ENCODE assay signal across 11 cellular contexts in the genomic region with DNA sequence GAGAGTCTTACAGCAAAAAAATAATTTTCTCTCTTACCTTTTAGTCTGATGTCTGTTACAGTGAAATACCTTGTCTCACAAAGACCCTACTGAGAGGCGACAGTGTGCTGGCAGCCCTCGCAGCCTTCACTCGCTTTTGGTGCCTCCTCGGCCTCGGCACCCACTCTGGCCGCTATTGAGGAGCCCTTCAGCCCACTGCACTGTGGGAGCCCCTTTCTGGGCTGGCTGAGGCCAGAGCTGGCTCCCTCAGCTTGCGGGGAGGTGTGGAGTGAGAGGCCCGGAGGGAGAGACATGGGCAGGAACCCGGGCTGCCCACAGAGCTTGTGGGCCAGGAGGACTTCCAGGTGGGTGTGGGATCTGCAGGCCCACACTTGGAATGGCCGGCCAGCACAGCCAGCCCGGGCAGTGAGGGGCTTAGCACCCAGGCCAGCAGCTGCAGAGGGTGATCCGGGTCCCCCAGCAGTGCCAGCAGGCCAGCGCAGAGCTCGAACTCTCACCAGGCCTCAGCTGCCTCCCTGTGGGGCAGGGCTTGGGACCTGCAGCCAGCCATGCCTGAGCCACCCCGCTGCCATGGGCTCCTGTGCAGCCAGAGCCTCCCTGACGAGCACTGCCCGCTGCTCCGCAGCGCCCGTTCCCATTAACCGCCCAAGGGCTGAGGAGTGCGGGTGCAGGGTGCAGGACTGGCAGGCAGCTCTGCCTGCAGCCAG. TPM values are rescaled to one million over a fixed set of nuclear protein-coding genes. Genes with fewer than 3 reads are reported as not detected.
"Had no signal": no experiment of that assay in that cellular context is flagged by ENCODE, and none has a peak within 500 bp of the region (broad histone marks: within the 10 kb centered on the region; RNA-seq: fewer than 3 reads in every experiment).

No MANE protein-coding gene starts in this region.

- H2AFZ ChIP-seq: GM23248 had no signal

- DNase-seq: GM23248, H7, HFFc6, IMR-90, KG1 had no signal

- H3K27ac Mint-ChIP-seq: HFFc6 had no signal

- H3K36me3 ChIP-seq: HAP-1 had no signal

- ATAC-seq: HCT116, K562 had no signal

- H3K4me3 ChIP-seq: GM23248, HAP-1, K562 had no signal

- H3K4me3 Mint-ChIP-seq: HFFc6 had no signal

- H3K9ac ChIP-seq: GM23248 had no signal

- H3K4me1 ChIP-seq: HAP-1 had no signal

- H3K9me3 ChIP-seq: HAP-1 had no signal

- H3K27ac ChIP-seq: GM23248 had no signal

- H3K9me3 Mint-ChIP-seq: HFFc6 had no signal

- FAIRE-seq: H1, HTR-8/SVneo, K562 had no signal

RNA-seq across cellular contexts. Expression of a gene that starts 10.8 kb away (rescaled TPM):
- total RNA-seq: GM23248, H1, H7, HT-29, IMR-90, K562 had no signal
- polyA plus RNA-seq: H1, IMR-90 had no signal

RNA-seq across cellular contexts. Expression of a gene that starts 34.0 kb away (rescaled TPM):
- total RNA-seq: GM23248, HFFc6, IMR-90 had no signal
- polyA plus RNA-seq: GM23248, IMR-90 had no signal
